ENCODE assay signal across 9 cellular contexts in genomic region chr6:13431861-13432465, GRCh38. TPM values are rescaled to one million over a fixed set of nuclear protein-coding genes. Genes with fewer than 3 reads are reported as not detected.
DNase-seq lines count a peak whose midpoint lies in the region; ATAC-seq and TF ChIP-seq lines count a peak whose summit lies in the region.
"Had no signal": no experiment of that assay in that cellular context is flagged by ENCODE, and none has a peak within 500 bp of the region (broad histone marks: within the 10 kb centered on the region; RNA-seq: fewer than 3 reads in every experiment).

No MANE protein-coding gene starts in this region.

- ATAC-seq in gastrocnemius medialis, result peak; percentile 44 to 51
- ATAC-seq in GM18498 (IDR thresholded peaks at IDR 0.05; ENCODE audit: unreplicated experiment), result no peak

- H3K4me1 ChIP-seq in gastrocnemius medialis, result peaks cover 42 to 51% of the 10 kb centered on the region in 2 donors

- POLR2A ChIA-PET in HEK293T (lab: Yijun Ruan, JAX), result interaction anchor here (1.1 kb wide), 1 partner anchor 103 kb away, joined by 5 read pairs; the partner anchor contains the start of gene TBC1D7

- CTCF ChIA-PET in HEK293T (lab: Yijun Ruan, JAX), result no interaction called here

- TF ChIP-seq POLR2A in NB4 (IDR thresholded peaks at IDR 0.05; ENCODE audit: extremely low read depth, insufficient read length) (no peak), gastrocnemius medialis (IDR thresholded peaks at IDR 0.05) (no peak)

- H3K27me3 ChIP-seq in gastrocnemius medialis, result no peaks in the 10 kb centered on the region

- intact Hi-C loops in gastrocnemius medialis (cut with DNase I; ENCODE audit: low total_unique reads), result no loop called here

- H3K4me3 ChIP-seq in NB4 (ENCODE audit: low read depth, low read length) (no peak overlapping the region), astrocyte of the spinal cord (ENCODE audit: low read depth, low read length) (no peak overlapping the region), gastrocnemius medialis (no peak overlapping the region)

- in situ Hi-C loops in GM13977 (cut with MboI; ENCODE audit: low pct_unique_long_range_greater_than_20kb, low sequenced_read_pairs, unreplicated experiment) (no loop called here), astrocyte of the spinal cord (cut with HindIII; ENCODE audit: low sequenced_read_pairs) (no loop called here), gastrocnemius medialis (cut with MboI; ENCODE audit: low sequenced_read_pairs in 4 of 4) (no loop called here), GM13976 (cut with MboI; ENCODE audit: low sequenced_read_pairs, unreplicated experiment) (no loop called here)

- H3K27ac ChIP-seq in gastrocnemius medialis, result peak overlapping the region in 3 of 4 donors; percentile 26 to 31 (median 30)

- TF ChIP-seq CTCF in GM13977 (IDR thresholded peaks at IDR 0.05; ENCODE audit: extremely low read depth, insufficient read depth, missing control alignments), result no peak
- TF ChIP-seq CTCF in NB4 (IDR thresholded peaks at IDR 0.05; ENCODE audit: low read depth, low read length), result no peak
- TF ChIP-seq CTCF in astrocyte of the spinal cord (IDR thresholded peaks at IDR 0.05; ENCODE audit: low read depth, low read length), result no peak
- no peak for TF ChIP-seq CTCF in gastrocnemius medialis (IDR thresholded peaks at IDR 0.05 in 4 of 5, conservative IDR thresholded peaks at IDR 0.05 in 1 of 5)
- no peak for TF ChIP-seq CTCF in GM13976 (IDR thresholded peaks at IDR 0.05; ENCODE audit: borderline replicate concordance, control extremely low read depth, extremely low read depth, insufficient read depth, missing control alignments)

- H3K36me3 ChIP-seq in gastrocnemius medialis, result no peaks in the 10 kb centered on the region

- no peaks in the 10 kb centered on the region for H3K9me3 ChIP-seq in gastrocnemius medialis

- peak; percentile 23 for DNase-seq in GM13977 (ENCODE audit: low spot score)
- peak; percentile 81 for DNase-seq in NB4 (ENCODE audit: low read depth)
- DNase-seq in astrocyte of the spinal cord (ENCODE audit: low read depth, low spot score), result peak; percentile 25
- no peak for DNase-seq in gastrocnemius medialis
- DNase-seq in GM13976 (ENCODE audit: low spot score), result no peak
- DNase-seq in HEK293T (ENCODE audit: extremely low spot score), result no peak
- DNase-seq in GOT3 (lab: John Stamatoyannopoulos, UW), result no peak
- DNase-seq: KBM-7 had no signal

TF ChIP-seq in HEK293T, 16 proteins besides CTCF, POLR2A, EP300 and RAD21:
- TF ChIP-seq HDGF (IDR thresholded peaks at IDR 0.05; ENCODE audit: borderline replicate concordance), result no peak
- TF ChIP-seq ARNT (IDR thresholded peaks at IDR 0.05), result no peak
- no peak for TF ChIP-seq FOXK2 (IDR thresholded peaks at IDR 0.05)
- TF ChIP-seq BHLHE40 (IDR thresholded peaks at IDR 0.05; ENCODE audit: borderline replicate concordance), result no peak
- TF ChIP-seq LEF1 (IDR thresholded peaks at IDR 0.05; ENCODE audit: borderline replicate concordance), result no peak
- no peak for TF ChIP-seq L3MBTL2 (conservative IDR thresholded peaks at IDR 0.05)
- no peak for TF ChIP-seq PKNOX1 (IDR thresholded peaks at IDR 0.05)
- no peak for TF ChIP-seq NFRKB (IDR thresholded peaks at IDR 0.05)
- no peak for TF ChIP-seq CTBP1 (IDR thresholded peaks at IDR 0.05; ENCODE audit: borderline replicate concordance)
- no peak for TF ChIP-seq TARDBP (IDR thresholded peaks at IDR 0.05)
- no peak for TF ChIP-seq FOXA1 (IDR thresholded peaks at IDR 0.05)
- no peak for TF ChIP-seq ELF4 (IDR thresholded peaks at IDR 0.05)
- TF ChIP-seq ZNF384 (IDR thresholded peaks at IDR 0.05), result no peak
- TF ChIP-seq SP1 (IDR thresholded peaks at IDR 0.05), result no peak
- no peak for TF ChIP-seq FOXM1 (IDR thresholded peaks at IDR 0.05; ENCODE audit: borderline replicate concordance)
- no peak for TF ChIP-seq SUZ12 (IDR thresholded peaks at IDR 0.05)

RNA-seq across cellular contexts. Expression of gene GFOD1, which starts 55.4 kb away (rescaled TPM):
- 10 to 100 TPM in 3 of 4 donors, 1 to 10 TPM in 1; 9.0 to 31.8 (median 16.9) TPM for total RNA-seq in gastrocnemius medialis

Comparison
In these comparisons a context has a peak if more than half of its experiments do, and no peak if none do; other contexts are left out.
1. DNase-seq: peak in GM13977 (single experiment), NB4 (single experiment) and astrocyte of the spinal cord (single experiment); none in gastrocnemius medialis (0 of 2), GM13976 (single experiment), HEK293T (single experiment) and GOT3 (single experiment).